In genomic region chr19:27890206-27890605, GRCh38 we compare ENCODE assay signal across 18 cellular contexts.
"Had no signal": no experiment of that assay in that cellular context is flagged by ENCODE, and none has a peak within 500 bp of the region (broad histone marks: within the 10 kb centered on the region; RNA-seq: fewer than 3 reads in every experiment).

No MANE protein-coding gene starts in this region.

- H3K4me1 Mint-ChIP-seq: immature natural killer cell had no signal

- H3K27me3 ChIP-seq: colonic mucosa, esophagus muscularis mucosa, foreskin keratinocyte, gastroesophageal sphincter, heart left ventricle, hepatocyte, left lung had no signal

- H3K36me3 ChIP-seq: colonic mucosa, esophagus muscularis mucosa, gastroesophageal sphincter, heart left ventricle, left lung, lower lobe of right lung had no signal

- H3K4me3 ChIP-seq: colonic mucosa, dorsolateral prefrontal cortex, esophagus muscularis mucosa, gastroesophageal sphincter, heart left ventricle, hepatocyte, left lung, lower lobe of right lung had no signal

- H3K79me2 ChIP-seq: hepatocyte had no signal

- H3K4me3 Mint-ChIP-seq: immature natural killer cell had no signal

- ATAC-seq: foreskin keratinocyte, gastroesophageal sphincter, heart left ventricle, left cardiac atrium, left lung, left ventricle myocardium superior, lower lobe of right lung had no signal

- H3K27ac Mint-ChIP-seq: immature natural killer cell had no signal

- H3K9me3 ChIP-seq: colonic mucosa, esophagus muscularis mucosa, heart left ventricle, lower lobe of right lung had no signal

- DNase-seq: colonic mucosa; dermis blood vessel endothelial cell; dorsolateral prefrontal cortex; effector CD4-positive, alpha-beta T cell; effector memory CD4-positive, alpha-beta T cell; foreskin keratinocyte; heart left ventricle; hypothalamus; immature natural killer cell; left cardiac atrium; left lung; left ventricle myocardium superior; lower lobe of right lung; mesendoderm; midbrain had no signal

- H3K4me1 ChIP-seq: colonic mucosa, esophagus muscularis mucosa, foreskin keratinocyte, gastroesophageal sphincter, heart left ventricle, left lung, lower lobe of right lung had no signal

- H3K27ac ChIP-seq: colonic mucosa, dorsolateral prefrontal cortex, esophagus muscularis mucosa, foreskin keratinocyte, gastroesophageal sphincter, heart left ventricle, hepatocyte, left lung, lower lobe of right lung had no signal

- H3K36me3 Mint-ChIP-seq: immature natural killer cell had no signal

- H2AFZ ChIP-seq: hepatocyte had no signal

- H3K4me2 ChIP-seq: hepatocyte had no signal
